Comparison of ENCODE assay signal across 1 cellular context in genomic region chr6:70566751-70567382, GRCh38.
A peak's percentile ranks its signal among the peaks of the same experiment; 100 is the strongest.
TF ChIP-seq lines count a peak whose summit lies in the region.

SDHAF4 (plus strand) TSS chr6:70566930; CDS start chr6:70566941, 11 bp downstream.

TF ChIP-seq in HepG2, 621 proteins besides CTCF, POLR2A, EP300 and RAD21 (continued from another document and continues in another):
- TF ChIP-seq ZNF276 (CRISPR knock-in tag; IDR thresholded peaks at IDR 0.05; ENCODE audit: low read depth) (peak; percentile 83; the same call in 1 of the 2 replicates), PHF5A (CRISPR knock-in tag; IDR thresholded peaks at IDR 0.05; ENCODE audit: low read depth, unreplicated experiment) (peak; percentile 43), ZNF550 (CRISPR knock-in tag; IDR thresholded peaks at IDR 0.05; ENCODE audit: borderline replicate concordance) (0 out of 2 replicates have a peak, but pooled peaks have one; percentile 33), PHF21A (CRISPR knock-in tag; IDR thresholded peaks at IDR 0.05) (no peak), ZGPAT (CRISPR knock-in tag; IDR thresholded peaks at IDR 0.05) (peak; percentile 66), YEATS4 (CRISPR knock-in tag; IDR thresholded peaks at IDR 0.05; ENCODE audit: borderline replicate concordance) (peak; percentile 83), ETV6 (CRISPR knock-in tag; conservative IDR thresholded peaks at IDR 0.05) (0 out of 2 replicates have a peak, but pooled peaks have one; percentile 17), HOXA7 (CRISPR knock-in tag; IDR thresholded peaks at IDR 0.05) (no peak), CEBPG (CRISPR knock-in tag; IDR thresholded peaks at IDR 0.05) (no peak), DDIT3 (CRISPR knock-in tag; IDR thresholded peaks at IDR 0.05) (no peak), ZNF761 (CRISPR knock-in tag; conservative IDR thresholded peaks at IDR 0.05) (peak; percentile 94), KLF13 (CRISPR knock-in tag; IDR thresholded peaks at IDR 0.05) (0 out of 2 replicates have a peak, but pooled peaks have one; percentile 81), ETV5 (CRISPR knock-in tag; IDR thresholded peaks at IDR 0.05; ENCODE audit: borderline replicate concordance) (peak; percentile 27; the same call in 1 of the 2 replicates), SP2 (CRISPR knock-in tag; IDR thresholded peaks at IDR 0.05) (peak; percentile 40; the same call in 1 of the 2 replicates), ZNF724P (CRISPR knock-in tag; IDR thresholded peaks at IDR 0.05; ENCODE audit: borderline replicate concordance) (peak; percentile 78; the same call in 1 of the 2 replicates), SATB2 (CRISPR knock-in tag; IDR thresholded peaks at IDR 0.05) (no peak), ZNF343 (CRISPR knock-in tag; IDR thresholded peaks at IDR 0.05) (0 out of 2 replicates have a peak, but pooled peaks have one; percentile 64), ZNF251 (CRISPR knock-in tag; IDR thresholded peaks at IDR 0.05) (0 out of 2 replicates have a peak, but pooled peaks have one; percentile 20), ZNF563 (CRISPR knock-in tag; IDR thresholded peaks at IDR 0.05) (peak; percentile 94), MTA1 (CRISPR knock-in tag; IDR thresholded peaks at IDR 0.05; ENCODE audit: borderline replicate concordance) (peak; percentile 89; the same call in 1 of the 2 replicates), TAF15 (IDR thresholded peaks at IDR 0.05; ENCODE audit: low read depth, low read length, poor library complexity, severe bottlenecking) (peak; percentile 29), TAF1 (CRISPR knock-in tag; IDR thresholded peaks at IDR 0.05) (peak; percentile 87), KLF16 (CRISPR knock-in tag; IDR thresholded peaks at IDR 0.05) (peak in 1 of 2 experiments; percentile 47; a peak in 1 of 4 replicates), E2F1 (CRISPR knock-in tag; IDR thresholded peaks at IDR 0.05) (peak; percentile 68; the same call in 1 of the 2 replicates), SNRNP70 (IDR thresholded peaks at IDR 0.05; ENCODE audit: low read depth, low read length) (no peak), ZNF280B (CRISPR knock-in tag; IDR thresholded peaks at IDR 0.05; ENCODE audit: borderline replicate concordance) (peak; percentile 98), WIZ (CRISPR knock-in tag; IDR thresholded peaks at IDR 0.05) (peak; percentile 76; the same call in 1 of the 2 replicates), PHF8 (CRISPR knock-in tag; IDR thresholded peaks at IDR 0.05) (peak; percentile 99), FOXJ3 (CRISPR knock-in tag; IDR thresholded peaks at IDR 0.05; ENCODE audit: borderline replicate concordance) (no peak), FOXC1 (CRISPR knock-in tag; IDR thresholded peaks at IDR 0.05; ENCODE audit: borderline replicate concordance) (peak; percentile 64; the same call in 1 of the 2 replicates), DR1 (CRISPR knock-in tag; IDR thresholded peaks at IDR 0.05) (peak; percentile 77), ZFP62 (CRISPR knock-in tag; IDR thresholded peaks at IDR 0.05) (no peak), MXD1 (CRISPR knock-in tag; IDR thresholded peaks at IDR 0.05) (peak; percentile 84), ZFP36L1 (CRISPR knock-in tag; IDR thresholded peaks at IDR 0.05) (peak; percentile 65; the same call in 1 of the 2 replicates), AGO2 (optimal IDR thresholded peaks at IDR 0.05; ENCODE audit: low read depth, low read length) (peak; percentile 92), KAT8 (CRISPR knock-in tag; IDR thresholded peaks at IDR 0.05) (peak; percentile 80), ZNF232 (CRISPR knock-in tag; IDR thresholded peaks at IDR 0.05; ENCODE audit: borderline replicate concordance) (peak; percentile 79), ZNF296 (CRISPR knock-in tag; conservative IDR thresholded peaks at IDR 0.05) (no peak), ZNF646 (CRISPR knock-in tag; IDR thresholded peaks at IDR 0.05) (no peak), MXD3 (CRISPR knock-in tag; IDR thresholded peaks at IDR 0.05) (peak; percentile 91), MAFK (conservative IDR thresholded peaks at IDR 0.05 in 1 of 2, IDR thresholded peaks at IDR 0.05 in 1 of 2; ENCODE audit: low read length in 2 of 2) (no peak), ZNF446 (CRISPR knock-in tag; IDR thresholded peaks at IDR 0.05) (peak; percentile 90; the same call in 1 of the 2 replicates), ZNF616 (CRISPR knock-in tag; IDR thresholded peaks at IDR 0.05; ENCODE audit: low read depth) (peak; percentile 68; the same call in 1 of the 2 replicates), NCOA5 (CRISPR knock-in tag; IDR thresholded peaks at IDR 0.05) (no peak), XRCC5 (optimal IDR thresholded peaks at IDR 0.05; ENCODE audit: low read length) (peak; percentile 68), MXI1 (IDR thresholded peaks at IDR 0.05; ENCODE audit: borderline replicate concordance, low read depth, low read length) (0 out of 3 replicates have a peak, but pooled peaks have one; percentile 20), ZMYM4 (CRISPR knock-in tag; IDR thresholded peaks at IDR 0.05) (peak; percentile 96), CSRNP1 (CRISPR knock-in tag; IDR thresholded peaks at IDR 0.05) (peak; percentile 78; the same call in 1 of the 2 replicates), ZBTB7A (CRISPR knock-in tag; IDR thresholded peaks at IDR 0.05) (peak; percentile 83), ZNF788 (CRISPR knock-in tag; IDR thresholded peaks at IDR 0.05; ENCODE audit: borderline replicate concordance) (peak; percentile 72; the same call in 1 of the 2 replicates), TIGD3 (CRISPR knock-in tag; IDR thresholded peaks at IDR 0.05; ENCODE audit: borderline replicate concordance) (peak; percentile 88), KLF6 (CRISPR knock-in tag; IDR thresholded peaks at IDR 0.05) (peak; percentile 63; the same call in 1 of the 2 replicates)
